Comparison of ENCODE assay signal across 9 cellular contexts in genomic region chr9:97300586-97300985, GRCh38.
"Had no signal": no experiment of that assay in that cellular context is flagged by ENCODE, and none has a peak within 500 bp of the region (broad histone marks: within the 10 kb centered on the region; RNA-seq: fewer than 3 reads in every experiment).

No MANE protein-coding gene starts in this region.

- H3K4me3 ChIP-seq: GM23338, HAP-1, K562 had no signal

- ATAC-seq: GM23338, HCT116, K562 had no signal

- H3K9me3 Mint-ChIP-seq: HFFc6 had no signal

- H3K4me1 ChIP-seq: HAP-1 had no signal

- H3K36me3 ChIP-seq: HAP-1 had no signal

- H3K4me3 Mint-ChIP-seq: GM23338, HFFc6 had no signal

- DNase-seq: H7, HFFc6, IMR-90, KG1 had no signal

- FAIRE-seq: HTR-8/SVneo, K562 had no signal

- H3K27ac Mint-ChIP-seq: GM23338, HFFc6 had no signal
